Comparison of ENCODE assay signal across 2 cellular contexts in genomic region chr7:96169439-96169838, GRCh38.
TF ChIP-seq lines count a peak whose summit lies in the region.

No MANE protein-coding gene starts in this region.

TF ChIP-seq in IMR-90, 13 proteins besides CTCF, POLR2A, EP300 and RAD21 (continued from another document):
- TF ChIP-seq MXI1 (IDR thresholded peaks at IDR 0.05; ENCODE audit: borderline replicate concordance, low read depth, low read length) (no peak), BHLHE40 (IDR thresholded peaks at IDR 0.05; ENCODE audit: low read depth, low read length) (no peak), SMC3 (IDR thresholded peaks at IDR 0.05; ENCODE audit: low read depth, low read length) (no peak), MAZ (IDR thresholded peaks at IDR 0.05; ENCODE audit: borderline replicate concordance, low read depth, low read length) (no peak), NFE2L2 (IDR thresholded peaks at IDR 0.05; ENCODE audit: low read depth, low read length) (no peak), CEBPB (IDR thresholded peaks at IDR 0.05; ENCODE audit: low read depth, low read length) (no peak), RFX5 (IDR thresholded peaks at IDR 0.05; ENCODE audit: low read depth, low read length) (no peak), RCOR1 (IDR thresholded peaks at IDR 0.05; ENCODE audit: insufficient replicate concordance, low read length) (no peak), FOS (IDR thresholded peaks at IDR 0.05; ENCODE audit: low read depth, low read length) (no peak)
TF ChIP-seq in IMR-90: peak in this region for 0.

TF ChIP-seq in endothelial cell of umbilical vein, 7 proteins besides CTCF, POLR2A, EP300 and RAD21 (continued from another document):
- TF ChIP-seq FOS (IDR thresholded peaks at IDR 0.05; ENCODE audit: borderline replicate concordance, insufficient read depth, low read length) (no peak), EZH2 (IDR thresholded peaks at IDR 0.05; ENCODE audit: borderline replicate concordance, low read depth, low read length, severe bottlenecking) (no peak), JUN (IDR thresholded peaks at IDR 0.05; ENCODE audit: borderline replicate concordance, insufficient read depth, insufficient read length, low read depth) (no peak), MYC (IDR thresholded peaks at IDR 0.05; ENCODE audit: low read depth, low read length) (no peak), GATA2 (IDR thresholded peaks at IDR 0.05; ENCODE audit: insufficient read depth, insufficient read length, low read depth, low read length) (no peak)
TF ChIP-seq in endothelial cell of umbilical vein: peak in this region for 0.
